Comparison of ENCODE assay signal across 43 cellular contexts in the genomic region with DNA sequence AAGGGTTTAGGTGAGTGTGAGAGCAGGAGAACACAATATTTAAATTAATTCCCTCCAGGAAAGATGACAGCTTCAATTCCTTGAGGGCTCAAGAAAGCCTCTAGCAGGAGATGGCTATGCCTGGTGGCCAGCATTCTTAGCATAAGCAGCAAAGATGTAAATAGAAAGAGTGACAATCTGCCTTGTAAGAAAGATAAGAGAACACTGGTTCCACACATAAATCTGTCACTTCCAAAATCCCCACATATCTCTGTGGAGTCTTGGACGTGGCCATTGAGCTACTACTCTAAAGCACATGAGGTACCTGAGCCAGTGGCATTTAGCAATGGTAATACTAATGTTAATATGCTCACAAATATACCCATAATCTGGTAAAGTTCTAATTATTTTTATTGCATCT. TPM values are rescaled to one million over a fixed set of nuclear protein-coding genes. Genes with fewer than 3 reads are reported as not detected.
"Had no signal": no experiment of that assay in that cellular context is flagged by ENCODE, and none has a peak within 500 bp of the region (broad histone marks: within the 10 kb centered on the region; RNA-seq: fewer than 3 reads in every experiment).

No MANE protein-coding gene starts in this region.

- H3K27me3 Mint-ChIP-seq: activated naive CD4-positive, alpha-beta T cell treated with anti-CD3 and anti-CD28 coated beads, Interleukin-2, amount 10 ng/mL, durations not matched to agents 7 days and 5 days; activated naive CD4-positive, alpha-beta T cell treated with anti-CD3 and anti-CD28 coated beads, Interleukin-2, amount 50 U/mL, for 24 hours; activated naive CD8-positive, alpha-beta T cell; activated naive CD8-positive, alpha-beta T cell treated with anti-CD3 and anti-CD28 coated beads for 36 hours; activated naive CD8-positive, alpha-beta T cell treated with anti-CD3 and anti-CD28 coated beads, Interleukin-2, amount 10 ng/mL, durations not matched to agents 7 days and 5 days; activated naive CD8-positive, alpha-beta T cell treated with anti-CD3 and anti-CD28 coated beads, Interleukin-2, amount 50 U/mL, for 24 hours; activated T-cell treated with anti-CD3 and anti-CD28 coated beads, Interleukin-2, amount 50 U/mL, for 24 hours; activated T-helper 17 cell treated with anti-CD3 and anti-CD28 coated beads, Interleukin-2, amount 50 U/mL, for 72 hours; central memory CD8-positive, alpha-beta T cell had no signal

- H3K4me1 Mint-ChIP-seq: activated naive CD4-positive, alpha-beta T cell treated with anti-CD3 and anti-CD28 coated beads, Interleukin-2, amount 10 ng/mL, durations not matched to agents 7 days and 5 days; activated naive CD4-positive, alpha-beta T cell treated with anti-CD3 and anti-CD28 coated beads, Interleukin-2, amount 50 U/mL, for 24 hours; activated naive CD8-positive, alpha-beta T cell treated with anti-CD3 and anti-CD28 coated beads for 36 hours; activated naive CD8-positive, alpha-beta T cell treated with anti-CD3 and anti-CD28 coated beads, Interleukin-2, amount 10 ng/mL, durations not matched to agents 7 days and 5 days; activated naive CD8-positive, alpha-beta T cell treated with anti-CD3 and anti-CD28 coated beads, Interleukin-2, amount 50 U/mL, for 24 hours; activated T-helper 17 cell treated with anti-CD3 and anti-CD28 coated beads, Interleukin-2, amount 50 U/mL, for 72 hours; central memory CD8-positive, alpha-beta T cell had no signal

- H3K9me3 Mint-ChIP-seq: activated naive CD4-positive, alpha-beta T cell treated with anti-CD3 and anti-CD28 coated beads, Interleukin-2, amount 10 ng/mL, durations not matched to agents 7 days and 5 days; activated naive CD4-positive, alpha-beta T cell treated with anti-CD3 and anti-CD28 coated beads, Interleukin-2, amount 50 U/mL, for 24 hours; activated naive CD4-positive, alpha-beta T cell treated with anti-CD3 and anti-CD28 coated beads, Interleukin-2, amount 50 U/mL, for 72 hours; activated naive CD8-positive, alpha-beta T cell treated with anti-CD3 and anti-CD28 coated beads, Interleukin-2, amount 10 ng/mL, durations not matched to agents 7 days and 5 days; activated T-cell treated with anti-CD3 and anti-CD28 coated beads, Interleukin-2, amount 50 U/mL, for 24 hours; activated T-helper 1 cell treated with anti-CD3 and anti-CD28 coated beads, Interleukin-12 subunit alpha, Interleukin-12 subunit beta, Interleukin-2, Interleukin-4 antibody, amounts not matched to agents 30 ng/mL and 10 ng/mL and 1 ng/mL, durations not matched to agents 14 hours and 24 hours and 36 hours; activated T-helper 17 cell treated with anti-CD3 and anti-CD28 coated beads, Interleukin-2, amount 50 U/mL, for 72 hours; activated T-helper 2 cell treated with anti-CD3 and anti-CD28 coated beads, Interferon-gamma antibody, Interleukin-2, Interleukin-4, amounts not matched to agents 10 μg/mL and 5 μg/mL and 100 μg/mL, durations not matched to agents 14 hours and 24 hours and 36 hours; brain had no signal

- H3K27ac ChIP-seq: adrenal gland, ascending aorta, body of pancreas, brain microvascular endothelial cell, breast epithelium, cardiac muscle cell had no signal

- H3K27me3 ChIP-seq: adrenal gland, ascending aorta, body of pancreas, brain microvascular endothelial cell, cardiac muscle cell had no signal

- ATAC-seq: activated naive CD4-positive, alpha-beta T cell treated with anti-CD3 and anti-CD28 coated beads, Interleukin-2, amount 50 U/mL, for 72 hours; activated naive CD8-positive, alpha-beta T cell treated with anti-CD3 and anti-CD28 coated beads, Interleukin-2, amount 50 U/mL, for 24 hours; activated T-cell treated with anti-CD3 and anti-CD28 coated beads, Interleukin-2, amount 50 U/mL, for 4 hours; activated T-cell treated with anti-CD3 and anti-CD28 coated beads, Interleukin-2, amount 50 U/mL, for 72 hours; activated T-helper 17 cell treated with anti-CD3 and anti-CD28 coated beads, Interleukin-2, amount 50 U/mL, for 72 hours; body of pancreas had no signal

- H3K36me3 ChIP-seq: adrenal gland, ascending aorta, brain microvascular endothelial cell, breast epithelium, cardiac muscle cell had no signal

- H3K36me3 Mint-ChIP-seq: activated naive CD4-positive, alpha-beta T cell treated with anti-CD3 and anti-CD28 coated beads, Interleukin-2, amount 10 ng/mL, durations not matched to agents 7 days and 5 days; activated naive CD4-positive, alpha-beta T cell treated with anti-CD3 and anti-CD28 coated beads, Interleukin-2, amount 50 U/mL, for 24 hours; activated naive CD4-positive, alpha-beta T cell treated with anti-CD3 and anti-CD28 coated beads, Interleukin-2, amount 50 U/mL, for 72 hours; activated naive CD8-positive, alpha-beta T cell; activated naive CD8-positive, alpha-beta T cell treated with anti-CD3 and anti-CD28 coated beads for 36 hours; activated naive CD8-positive, alpha-beta T cell treated with anti-CD3 and anti-CD28 coated beads, Interleukin-2, amount 10 ng/mL, durations not matched to agents 7 days and 5 days; brain had no signal

- H3K4me3 ChIP-seq: adrenal gland, ascending aorta, body of pancreas, breast epithelium, cardiac muscle cell had no signal

- H3K27ac Mint-ChIP-seq: activated naive CD4-positive, alpha-beta T cell treated with anti-CD3 and anti-CD28 coated beads for 36 hours; activated naive CD4-positive, alpha-beta T cell treated with anti-CD3 and anti-CD28 coated beads, Interleukin-2, amount 10 ng/mL, durations not matched to agents 7 days and 5 days; activated naive CD4-positive, alpha-beta T cell treated with anti-CD3 and anti-CD28 coated beads, Interleukin-2, amount 50 U/mL, for 24 hours; activated naive CD4-positive, alpha-beta T cell treated with anti-CD3 and anti-CD28 coated beads, Interleukin-2, amount 50 U/mL, for 72 hours; activated naive CD8-positive, alpha-beta T cell; activated naive CD8-positive, alpha-beta T cell treated with anti-CD3 and anti-CD28 coated beads for 36 hours; activated naive CD8-positive, alpha-beta T cell treated with anti-CD3 and anti-CD28 coated beads, Interleukin-2, amount 10 ng/mL, durations not matched to agents 7 days and 5 days; activated naive CD8-positive, alpha-beta T cell treated with anti-CD3 and anti-CD28 coated beads, Interleukin-2, amount 50 U/mL, for 24 hours; activated T-cell treated with anti-CD3 and anti-CD28 coated beads, Interleukin-2, amount 50 U/mL, for 24 hours; activated T-cell treated with anti-CD3 and anti-CD28 coated beads, Interleukin-2, amount 50 U/mL, for 72 hours; activated T-helper 1 cell treated with anti-CD3 and anti-CD28 coated beads, Interleukin-12 subunit alpha, Interleukin-12 subunit beta, Interleukin-2, Interleukin-4 antibody, amounts not matched to agents 30 ng/mL and 10 ng/mL and 1 ng/mL, durations not matched to agents 14 hours and 24 hours and 36 hours; activated T-helper 17 cell treated with anti-CD3 and anti-CD28 coated beads, Interleukin-2, amount 50 U/mL, for 72 hours; activated T-helper 2 cell treated with anti-CD3 and anti-CD28 coated beads, Interferon-gamma antibody, Interleukin-2, Interleukin-4, amounts not matched to agents 10 μg/mL and 5 μg/mL and 100 μg/mL, durations not matched to agents 14 hours and 24 hours and 36 hours; brain had no signal

- FAIRE-seq: astrocyte, bronchial epithelial cell had no signal

- H3K4me1 ChIP-seq: adrenal gland, ascending aorta, breast epithelium had no signal

- H3K4me3 Mint-ChIP-seq: activated naive CD4-positive, alpha-beta T cell treated with anti-CD3 and anti-CD28 coated beads for 36 hours; activated naive CD4-positive, alpha-beta T cell treated with anti-CD3 and anti-CD28 coated beads, Interleukin-2, amount 10 ng/mL, durations not matched to agents 7 days and 5 days; activated naive CD4-positive, alpha-beta T cell treated with anti-CD3 and anti-CD28 coated beads, Interleukin-2, amount 50 U/mL, for 24 hours; activated naive CD8-positive, alpha-beta T cell; activated naive CD8-positive, alpha-beta T cell treated with anti-CD3 and anti-CD28 coated beads for 36 hours; activated naive CD8-positive, alpha-beta T cell treated with anti-CD3 and anti-CD28 coated beads, Interleukin-2, amount 10 ng/mL, durations not matched to agents 7 days and 5 days; activated naive CD8-positive, alpha-beta T cell treated with anti-CD3 and anti-CD28 coated beads, Interleukin-2, amount 50 U/mL, for 24 hours; activated T-cell treated with anti-CD3 and anti-CD28 coated beads, Interleukin-2, amount 50 U/mL, for 24 hours; activated T-cell treated with anti-CD3 and anti-CD28 coated beads, Interleukin-2, amount 50 U/mL, for 4 hours; activated T-cell treated with anti-CD3 and anti-CD28 coated beads, Interleukin-2, amount 50 U/mL, for 72 hours; activated T-helper 1 cell treated with anti-CD3 and anti-CD28 coated beads, Interleukin-12 subunit alpha, Interleukin-12 subunit beta, Interleukin-2, Interleukin-4 antibody, amounts not matched to agents 30 ng/mL and 10 ng/mL and 1 ng/mL, durations not matched to agents 14 hours and 24 hours and 36 hours; activated T-helper 17 cell treated with anti-CD3 and anti-CD28 coated beads, Interleukin-2, amount 50 U/mL, for 72 hours; brain; central memory CD8-positive, alpha-beta T cell had no signal

- H3K9me3 ChIP-seq: adrenal gland, ascending aorta, body of pancreas, breast epithelium had no signal

- DNase-seq: activated effector memory CD4-positive, alpha-beta T cell treated with anti-CD3 and anti-CD28 coated beads, Interleukin-2, amount 50 U/mL, for 16 hours; activated effector memory CD4-positive, alpha-beta T cell treated with Interleukin-2 at 50 U/mL for 16 hours; activated gamma-delta T cell; activated gamma-delta T cell treated with Interleukin-2 at 50 U/mL for 16 hours; activated naive CD4-positive, alpha-beta T cell; activated naive CD4-positive, alpha-beta T cell treated with anti-CD3 and anti-CD28 coated beads for 36 hours; activated naive CD4-positive, alpha-beta T cell treated with anti-CD3 and anti-CD28 coated beads, Interleukin-2, amount 10 ng/mL, durations not matched to agents 7 days and 5 days; activated naive CD4-positive, alpha-beta T cell treated with anti-CD3 and anti-CD28 coated beads, Interleukin-2, amount 50 U/mL, for 16 hours; activated naive CD4-positive, alpha-beta T cell treated with Interleukin-2 at 50 U/mL for 16 hours; activated naive CD8-positive, alpha-beta T cell treated with anti-CD3 and anti-CD28 coated beads for 36 hours; activated naive CD8-positive, alpha-beta T cell treated with anti-CD3 and anti-CD28 coated beads, Interleukin-2, amount 10 ng/mL, durations not matched to agents 7 days and 5 days; activated naive CD8-positive, alpha-beta T cell treated with anti-CD3 and anti-CD28 coated beads, Interleukin-2, amount 50 U/mL, for 24 hours; activated T-cell treated with anti-CD3 and anti-CD28 coated beads, Interleukin-2, amount 50 U/mL, for 24 hours; activated T-cell treated with anti-CD3 and anti-CD28 coated beads, Interleukin-2, amount 50 U/mL, for 4 hours; activated T-cell treated with anti-CD3 and anti-CD28 coated beads, Interleukin-2, amount 50 U/mL, for 48 hours; activated T-cell treated with anti-CD3 and anti-CD28 coated beads, Interleukin-2, amount 50 U/mL, for 72 hours; adrenal gland; amniotic stem cell; amygdala; anterior cingulate cortex; aorta; body of pancreas; brain microvascular endothelial cell; caudate nucleus; central memory CD4-positive, alpha-beta T cell; cerebellar nuclear complex had no signal

RNA-seq across cellular contexts. Expression of a gene that starts 29.2 kb away (rescaled TPM):
- total RNA-seq: activated naive CD4-positive, alpha-beta T cell treated with anti-CD3 and anti-CD28 coated beads for 36 hours; activated naive CD4-positive, alpha-beta T cell treated with anti-CD3 and anti-CD28 coated beads, Interleukin-2, amount 50 U/mL, for 72 hours; activated naive CD8-positive, alpha-beta T cell treated with anti-CD3 and anti-CD28 coated beads for 36 hours; activated naive CD8-positive, alpha-beta T cell treated with anti-CD3 and anti-CD28 coated beads, Interleukin-2, amount 10 ng/mL, durations not matched to agents 7 days and 5 days; activated T-cell treated with anti-CD3 and anti-CD28 coated beads, Interleukin-2, amount 50 U/mL, for 4 hours; activated T-cell treated with anti-CD3 and anti-CD28 coated beads, Interleukin-2, amount 50 U/mL, for 72 hours; activated T-helper 1 cell treated with anti-CD3 and anti-CD28 coated beads, Interleukin-12 subunit alpha, Interleukin-12 subunit beta, Interleukin-2, Interleukin-4 antibody, amounts not matched to agents 30 ng/mL and 10 ng/mL and 1 ng/mL, durations not matched to agents 14 hours and 24 hours and 36 hours; activated T-helper 17 cell treated with anti-CD3 and anti-CD28 coated beads, Interleukin-2, amount 50 U/mL, for 72 hours; activated T-helper 2 cell treated with anti-CD3 and anti-CD28 coated beads, Interferon-gamma antibody, Interleukin-2, Interleukin-4, amounts not matched to agents 10 μg/mL and 5 μg/mL and 100 μg/mL, durations not matched to agents 14 hours and 24 hours and 36 hours; adrenal gland; aorta; ascending aorta; astrocyte; body of pancreas; breast epithelium; bronchial epithelial cell; cardiac muscle cell; cardiac septum; cerebellum; chondrocyte had no signal
- polyA plus RNA-seq: adipose tissue, adrenal gland, aorta, cardiac muscle cell had no signal

RNA-seq across cellular contexts. Expression of a gene that starts 34.7 kb away (rescaled TPM):
- total RNA-seq: activated naive CD4-positive, alpha-beta T cell treated with anti-CD3 and anti-CD28 coated beads for 36 hours; activated naive CD4-positive, alpha-beta T cell treated with anti-CD3 and anti-CD28 coated beads, Interleukin-2, amount 50 U/mL, for 72 hours; activated naive CD8-positive, alpha-beta T cell treated with anti-CD3 and anti-CD28 coated beads for 36 hours; activated naive CD8-positive, alpha-beta T cell treated with anti-CD3 and anti-CD28 coated beads, Interleukin-2, amount 10 ng/mL, durations not matched to agents 7 days and 5 days; activated T-cell treated with anti-CD3 and anti-CD28 coated beads, Interleukin-2, amount 50 U/mL, for 4 hours; activated T-cell treated with anti-CD3 and anti-CD28 coated beads, Interleukin-2, amount 50 U/mL, for 72 hours; activated T-helper 1 cell treated with anti-CD3 and anti-CD28 coated beads, Interleukin-12 subunit alpha, Interleukin-12 subunit beta, Interleukin-2, Interleukin-4 antibody, amounts not matched to agents 30 ng/mL and 10 ng/mL and 1 ng/mL, durations not matched to agents 14 hours and 24 hours and 36 hours; activated T-helper 17 cell treated with anti-CD3 and anti-CD28 coated beads, Interleukin-2, amount 50 U/mL, for 72 hours; activated T-helper 2 cell treated with anti-CD3 and anti-CD28 coated beads, Interferon-gamma antibody, Interleukin-2, Interleukin-4, amounts not matched to agents 10 μg/mL and 5 μg/mL and 100 μg/mL, durations not matched to agents 14 hours and 24 hours and 36 hours; adrenal gland; aorta; ascending aorta; astrocyte; body of pancreas; breast epithelium; bronchial epithelial cell; cardiac muscle cell; cardiac septum; cerebellum; chondrocyte had no signal
- polyA plus RNA-seq: adipose tissue, adrenal gland, aorta, cardiac muscle cell had no signal
